In genomic region chr11:57650739-57651090, GRCh38 we compare ENCODE assay signal across 1 cellular context.
TF ChIP-seq lines count a peak whose summit lies in the region.

No MANE protein-coding gene starts in this region.

TF ChIP-seq in WTC11, 78 proteins besides CTCF, POLR2A, EP300 and RAD21 (continued from another document):
- TF ChIP-seq ESRRA (CRISPR knock-in tag; IDR thresholded peaks at IDR 0.05; ENCODE audit: borderline replicate concordance) (no peak), AR (CRISPR knock-in tag; IDR thresholded peaks at IDR 0.05) (peak; percentile 37; the same call in 1 of the 2 replicates)
TF ChIP-seq in WTC11: peak in this region for 2.
